Comparison of ENCODE assay signal across 17 cellular contexts in the genomic region with DNA sequence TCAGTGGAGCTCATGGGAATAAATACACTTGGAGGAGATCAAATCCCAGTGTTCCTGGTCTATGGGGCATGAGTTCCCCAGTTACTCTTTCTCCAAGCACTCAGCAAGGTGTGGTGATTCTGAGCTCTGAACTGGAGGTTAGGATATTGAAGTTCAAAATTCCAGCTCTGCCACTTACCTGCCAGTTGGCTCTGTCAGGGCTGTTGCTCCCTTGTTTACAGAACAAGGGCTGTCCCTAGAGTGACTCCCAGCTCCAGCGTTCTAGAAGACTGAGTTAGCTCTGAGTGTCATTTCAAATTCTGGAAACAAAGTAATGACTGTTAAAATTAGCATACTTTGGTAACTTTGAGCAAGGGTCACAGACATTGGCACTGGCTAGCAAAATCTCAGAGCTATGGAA.
DNase-seq lines count a peak whose midpoint lies in the region; ATAC-seq and TF ChIP-seq lines count a peak whose summit lies in the region.
"Had no signal": no experiment of that assay in that cellular context is flagged by ENCODE, and none has a peak within 500 bp of the region (broad histone marks: within the 10 kb centered on the region; RNA-seq: fewer than 3 reads in every experiment).

No MANE protein-coding gene starts in this region.

- H3K27me3 ChIP-seq in thoracic aorta (replicated peaks; ENCODE audit: insufficient read depth) = no peaks in the 10 kb centered on the region

- peaks cover 6 to 46% of the 10 kb centered on the region in 2 donors for H3K4me1 ChIP-seq in thoracic aorta (ENCODE audit: control insufficient read depth in 1 of 2, low read depth in 2 of 2)

- no peak for ATAC-seq in thoracic aorta (ENCODE audit: insufficient number of reproducible peaks, low FRiP score, low read depth)
- no peak for ATAC-seq in GM19455 (IDR thresholded peaks at IDR 0.05; ENCODE audit: unreplicated experiment)
- ATAC-seq: stimulated activated naive B cell treated with anti-CD40 and anti-IgM and Interleukin-4, amounts not matched to agents 10 μg/mL and 1 μg/mL and 100 μg/mL, for 72 hours had no signal

- H3K4me3 ChIP-seq in LNCaP clone FGC (ENCODE audit: low read depth, low read length) (no peak overlapping the region), coronary artery (no peak overlapping the region), thoracic aorta (no peak overlapping the region)

- H3K27ac ChIP-seq in coronary artery (peak overlapping the region; percentile 53 to 59), thoracic aorta (peak overlapping the region; percentile 35 to 40)

- no peaks in the 10 kb centered on the region for H3K36me3 ChIP-seq in thoracic aorta

- TF ChIP-seq CTCF in LNCaP clone FGC (IDR thresholded peaks at IDR 0.05; ENCODE audit: control insufficient read depth, extremely low read depth, insufficient read depth) = no peak
- no peak for TF ChIP-seq CTCF in coronary artery (IDR thresholded peaks at IDR 0.05)
- TF ChIP-seq CTCF in thoracic aorta (IDR thresholded peaks at IDR 0.05) = no peak

- no peaks in the 10 kb centered on the region for H3K9me3 ChIP-seq in thoracic aorta

- peak; percentile 40 for DNase-seq in LNCaP clone FGC (ENCODE audit: low read depth)
- no peak for DNase-seq in coronary artery (ENCODE audit: low spot score)
- DNase-seq in mucosa of gallbladder (ENCODE audit: low spot score) = peak; percentile 19
- no peak for DNase-seq in thoracic aorta (ENCODE audit: low spot score)
- DNase-seq in DMS153 treated with DMSO at 0.1 percent for 48 hours (lab: John Stamatoyannopoulos, UW; ENCODE audit: unreplicated experiment) = no peak
- no peak for DNase-seq in NCI-H748 (lab: John Stamatoyannopoulos, UW; ENCODE audit: unreplicated experiment)
- DNase-seq: activated effector memory CD4-positive, alpha-beta T cell treated with Interleukin-2 at 50 U/mL for 16 hours; amygdala; cerebellar nuclear complex; DMS153; foreskin melanocyte; NCI-H1930; NCI-H524; nucleus accumbens; OCI-M1; stimulated activated naive B cell treated with anti-CD40 and anti-IgM and Interleukin-4, amounts not matched to agents 10 μg/mL and 1 μg/mL and 100 μg/mL, for 72 hours had no signal

Comparison
In these comparisons a context has a peak if more than half of its experiments do, and no peak if none do; other contexts are left out.
1. DNase-seq: peak in LNCaP clone FGC (single experiment) and mucosa of gallbladder (single experiment); none in coronary artery (single experiment), thoracic aorta (single experiment), DMS153 treated with DMSO at 0.1 percent for 48 hours (single experiment) and NCI-H748 (single experiment).